8 cellular contexts compared by ENCODE assay signal in the genomic region with DNA sequence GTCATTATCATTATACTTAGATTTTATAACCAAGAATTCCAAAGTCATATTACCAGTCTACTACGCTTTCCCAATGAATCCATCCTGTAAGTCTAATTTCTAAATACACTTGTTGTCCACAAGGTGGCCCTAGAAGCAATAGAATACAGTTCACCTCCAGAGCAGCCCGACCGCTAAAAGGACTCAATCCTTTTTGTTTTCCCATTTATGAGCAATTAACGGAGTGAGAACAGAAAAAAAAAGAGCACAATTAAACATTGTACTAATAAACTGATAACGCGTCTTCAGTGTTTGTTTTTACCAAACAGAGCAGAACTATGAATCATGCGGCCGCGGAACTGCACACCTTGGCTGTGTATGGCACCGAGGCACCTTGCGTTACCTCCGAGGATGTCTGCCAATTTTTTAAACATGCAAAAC.
A peak's percentile ranks its signal among the peaks of the same experiment; 100 is the strongest.
DNase-seq lines count a peak whose midpoint lies in the region; ATAC-seq, FAIRE-seq and TF ChIP-seq lines count a peak whose summit lies in the region.

No MANE protein-coding gene starts in this region.

- no peaks in the 10 kb centered on the region for H3K9me2 ChIP-seq in OCI-LY7 (ENCODE audit: insufficient read depth, low read length)

- CTCF ChIA-PET in activated CD4-positive, alpha-beta T cell treated with anti-CD3 and anti-CD28 coated beads for 36 hours (lab: Charles Lee) = interaction anchor here (0.7 to 2.4 kb wide), 9 partner anchors 8 to 325 kb away, joined by 3 to 19 read pairs (median 4); no protein-coding TSS in a partner anchor
- CTCF ChIA-PET in OCI-LY7 (lab: Charles Lee; ENCODE audit: unreplicated experiment) = interaction anchor here (1.1 kb wide), 1 partner anchor 326 kb away, joined by 3 read pairs; no protein-coding TSS in a partner anchor

- H3K79me2 ChIP-seq in OCI-LY7 (ENCODE audit: insufficient read depth, low read depth, low read length) (no peaks in the 10 kb centered on the region), keratinocyte (ENCODE audit: control insufficient read depth, insufficient read depth, low read length) (no peaks in the 10 kb centered on the region)

- H3K9ac ChIP-seq in HUES64 (ENCODE audit: low read depth, low read length) (peak overlapping the region; percentile 47; the same call in 1 of the 2 replicates), keratinocyte (ENCODE audit: control insufficient read depth, extremely low read depth, insufficient read depth, low read length) (no peak overlapping the region)

- peaks cover 47% of the 10 kb centered on the region for H3K27me3 Mint-ChIP-seq in activated CD4-positive, alpha-beta T cell treated with anti-CD3 and anti-CD28 coated beads for 36 hours

- no TSS peak for BruUV-seq in OCI-LY7 (replicated peaks; lab: Mats Ljungman, UMichigan)

- POLR2A ChIA-PET in activated CD4-positive, alpha-beta T cell treated with anti-CD3 and anti-CD28 coated beads for 36 hours (lab: Charles Lee) = interaction anchor here (0.8 kb wide), 1 partner anchor 127 kb away, joined by 3 read pairs; no protein-coding TSS in a partner anchor
- POLR2A ChIA-PET in OCI-LY7 (lab: Charles Lee) = interaction anchor here (0.8 kb wide), 1 partner anchor 330 kb away, joined by 3 read pairs; no protein-coding TSS in a partner anchor

- TF ChIP-seq CTCF in OCI-LY7 (conservative IDR thresholded peaks at IDR 0.05; ENCODE audit: low read length) (peak; percentile 87), keratinocyte (optimal IDR thresholded peaks at IDR 0.05 in 1 of 3, IDR thresholded peaks at IDR 0.05 in 1 of 3, conservative IDR thresholded peaks at IDR 0.05 in 1 of 3; ENCODE audit: extremely low read depth in 1 of 3, insufficient read depth in 2 of 3, low read length in 3 of 3) (peak; percentile 22 to 55 (median 50))

- H3K4me2 ChIP-seq in OCI-LY7 (ENCODE audit: low read length) (peak overlapping the region; percentile 9; the same call in 1 of the 2 replicates), keratinocyte (ENCODE audit: control insufficient read depth, extremely low read depth, insufficient read depth, low read depth, low read length) (peak overlapping the region; percentile 95)

- intact Hi-C loops in activated CD4-positive, alpha-beta T cell treated with anti-CD3 and anti-CD28 coated beads for 36 hours (cut with DNase I, micrococcal nuclease) = loop anchor here (1.0 to 5.0 kb wide), 6 partner anchors 128 to 475 kb away; no protein-coding TSS in a partner anchor
- intact Hi-C loops in OCI-LY7 (cut with micrococcal nuclease; ENCODE audit: unreplicated experiment) = loop anchor here (1.0 to 2.0 kb wide), 2 partner anchors 220 to 326 kb away; no protein-coding TSS in a partner anchor

- H3K36me3 Mint-ChIP-seq in activated CD4-positive, alpha-beta T cell treated with anti-CD3 and anti-CD28 coated beads for 36 hours (ENCODE audit: low read depth) = no peaks in the 10 kb centered on the region

- H3K4me3 ChIP-seq in HUES64 (ENCODE audit: low read length) (peak overlapping the region; percentile 53), OCI-LY7 (ENCODE audit: low read depth, low read length, poor library complexity, severe bottlenecking) (no peak overlapping the region), keratinocyte (ENCODE audit: control insufficient read depth in 2 of 3, extremely low read depth in 1 of 3, insufficient read depth in 2 of 3, low read depth in 1 of 3, low read length in 3 of 3) (peak overlapping the region in 2 of 3 experiments; percentile 65 to 66)

- H3K9me3 ChIP-seq in HUES64 (ENCODE audit: insufficient read depth, low read depth, low read length) (no peaks in the 10 kb centered on the region; the same call in 1 of the 2 replicates), OCI-LY7 (ENCODE audit: low read length) (no peaks in the 10 kb centered on the region), keratinocyte (ENCODE audit: control insufficient read depth, low read depth, low read length) (no peaks in the 10 kb centered on the region)

- dilution Hi-C loops in keratinocyte (cut with MboI; ENCODE audit: extremely low pct_ligation_motif_present, low sequenced_read_pairs) = no loop called here

- DNase-seq in activated CD4-positive, alpha-beta T cell treated with anti-CD3 and anti-CD28 coated beads for 36 hours = peak; percentile 49
- no peak for DNase-seq in activated CD4-positive, alpha-beta T cell treated with anti-CD3 and anti-CD28 coated beads, Interleukin-2, amount 50 U/mL, for 1 hour
- DNase-seq in OCI-LY7 (ENCODE audit: low spot score) (peak; percentile 71), cerebellum (ENCODE audit: low spot score) (peak; percentile 53), keratinocyte (ENCODE audit: low read depth, low spot score) (peak; percentile 55)
- DNase-seq in stimulated activated CD4-positive, alpha-beta T cell treated with anti-CD3 and anti-CD28 coated beads, Interleukin-15, amount 100 ng/mL, for 24 hours = peak; percentile 35

- H3K4me1 Mint-ChIP-seq in activated CD4-positive, alpha-beta T cell treated with anti-CD3 and anti-CD28 coated beads for 36 hours = peaks cover 13% of the 10 kb centered on the region

- H3K9me1 ChIP-seq in keratinocyte (ENCODE audit: control insufficient read depth, extremely low read depth, insufficient read depth, low read length) = no peaks in the 10 kb centered on the region

- H3K27ac ChIP-seq in HUES64 (ENCODE audit: low read depth, low read length) = no peak overlapping the region
- no peak overlapping the region for H3K27ac ChIP-seq in OCI-LY7 (ENCODE audit: low read depth, low read length, poor library complexity, severe bottlenecking)
- H3K27ac ChIP-seq in keratinocyte (ENCODE audit: control insufficient read depth, insufficient read depth, low read length) = no peak overlapping the region

- H3K9me3 Mint-ChIP-seq in activated CD4-positive, alpha-beta T cell treated with anti-CD3 and anti-CD28 coated beads for 36 hours (ENCODE audit: low read depth) = peaks cover 2% of the 10 kb centered on the region

- peak; percentile 57 for ATAC-seq in activated CD4-positive, alpha-beta T cell treated with anti-CD3 and anti-CD28 coated beads for 36 hours
- no peak for ATAC-seq in HG02870 (IDR thresholded peaks at IDR 0.05; ENCODE audit: unreplicated experiment)

- H2AFZ ChIP-seq in OCI-LY7 (ENCODE audit: low read length) (no peak overlapping the region), keratinocyte (ENCODE audit: control insufficient read depth, low read length) (peak overlapping the region; percentile 76)

- H4K20me1 ChIP-seq in OCI-LY7 (ENCODE audit: insufficient read depth, low read length) = no peaks in the 10 kb centered on the region
- no peaks in the 10 kb centered on the region for H4K20me1 ChIP-seq in keratinocyte (ENCODE audit: control insufficient read depth, extremely low read depth, insufficient read depth, low read length)

- 12% methylated on average over 12 of the region's 12 CpGs for WGBS in HUES64

- H3K4me1 ChIP-seq in HUES64 (ENCODE audit: insufficient read depth, low read length) (peaks cover 23% of the 10 kb centered on the region), OCI-LY7 (ENCODE audit: insufficient read depth, low read length, poor library complexity, severe bottlenecking) (no peaks in the 10 kb centered on the region), keratinocyte (ENCODE audit: control insufficient read depth, extremely low read depth, insufficient read depth, low read length) (peaks cover 12% of the 10 kb centered on the region)

- H3K27me3 ChIP-seq in HUES64 (ENCODE audit: insufficient read depth, low read length) (peaks cover 5% of the 10 kb centered on the region; the same call in 1 of the 2 replicates), keratinocyte (ENCODE audit: control insufficient read depth, extremely low read depth, insufficient read depth, low read length) (no peaks in the 10 kb centered on the region)

- H3K4me3 Mint-ChIP-seq in activated CD4-positive, alpha-beta T cell treated with anti-CD3 and anti-CD28 coated beads for 36 hours = peak overlapping the region; percentile 41

- H3K36me3 ChIP-seq in HUES64 (ENCODE audit: insufficient read depth, low read length) (no peaks in the 10 kb centered on the region), OCI-LY7 (ENCODE audit: insufficient read depth, low read length) (no peaks in the 10 kb centered on the region), keratinocyte (ENCODE audit: control insufficient read depth in 2 of 2, extremely low read depth in 1 of 2, insufficient read depth in 2 of 2, low read length in 2 of 2) (no peaks in the 10 kb centered on the region)

- FAIRE-seq in keratinocyte (lab: Jason Lieb, UNC) = peak; percentile 9

- peak overlapping the region; percentile 38 for H3K27ac Mint-ChIP-seq in activated CD4-positive, alpha-beta T cell treated with anti-CD3 and anti-CD28 coated beads for 36 hours
